Comparison of ENCODE assay signal across 13 cellular contexts in genomic region chr17:50689956-50690886, GRCh38. TPM values are rescaled to one million over a fixed set of nuclear protein-coding genes. Genes with fewer than 3 reads are reported as not detected.
DNase-seq lines count a peak whose midpoint lies in the region; ATAC-seq and TF ChIP-seq lines count a peak whose summit lies in the region.
"Had no signal": no experiment of that assay in that cellular context is flagged by ENCODE, and none has a peak within 500 bp of the region (broad histone marks: within the 10 kb centered on the region; RNA-seq: fewer than 3 reads in every experiment).

No MANE protein-coding gene starts in this region.

- H3K23ac ChIP-seq in H9 (ENCODE audit: insufficient read length, low read depth, low read length) = no peak overlapping the region

- no peak overlapping the region for H2BK12ac ChIP-seq in H9 (ENCODE audit: insufficient read length, low read depth, low read length)

- no peak overlapping the region for H3K18ac ChIP-seq in H9 (ENCODE audit: insufficient read length, low read depth, low read length)

- no peak overlapping the region for H3K56ac ChIP-seq in H9 (ENCODE audit: insufficient read length, low read depth, low read length)

- no peak overlapping the region for H4K8ac ChIP-seq in H9 (replicated peaks; ENCODE audit: insufficient read length, low read depth, low read length)

- no peak overlapping the region for H3T11ph ChIP-seq in H9 (ENCODE audit: low read length)

- H3K4me2 ChIP-seq in H9 (ENCODE audit: insufficient read depth, insufficient read length, low read length) = no peak overlapping the region

- H3K4me1 ChIP-seq in H9 (ENCODE audit: insufficient read depth, low read length) (no peaks in the 10 kb centered on the region), RWPE2 (ENCODE audit: insufficient read depth, poor library complexity, severe bottlenecking) (peaks cover 28% of the 10 kb centered on the region)

- H2BK5ac ChIP-seq in H9 (ENCODE audit: insufficient read length, low read length) = no peak overlapping the region

- H2BK20ac ChIP-seq in H9 (ENCODE audit: low read depth, low read length, poor library complexity, severe bottlenecking) = no peak overlapping the region

- H3K9ac ChIP-seq in H9 (ENCODE audit: extremely low read depth, insufficient read length, low read length) = no peak overlapping the region

- no peak overlapping the region for H2BK15ac ChIP-seq in H9 (ENCODE audit: low read depth, low read length)

- H3K27ac ChIP-seq in H9 (ENCODE audit: insufficient read length, low read depth, low read length) (no peak overlapping the region), RWPE2 (ENCODE audit: poor library complexity, severe bottlenecking) (peak overlapping the region; percentile 7)
- H3K27ac ChIP-seq: epithelial cell of prostate had no signal

- no peaks in the 10 kb centered on the region for H3K23me2 ChIP-seq in H9 (ENCODE audit: insufficient read length, low read depth, low read length, poor library complexity, severe bottlenecking)

- H4K91ac ChIP-seq in H9 (ENCODE audit: insufficient read length, low read depth, low read length) = no peak overlapping the region

- H3K79me1 ChIP-seq in H9 (ENCODE audit: insufficient read depth, low read depth, low read length, poor library complexity, severe bottlenecking) = no peaks in the 10 kb centered on the region

- no peak overlapping the region for H2AFZ ChIP-seq in H9 (ENCODE audit: low read length)

- H4K20me1 ChIP-seq in H9 (ENCODE audit: control insufficient read depth, insufficient read depth, insufficient read length) = no peaks in the 10 kb centered on the region

- no peaks in the 10 kb centered on the region for H3K79me2 ChIP-seq in H9 (ENCODE audit: insufficient read depth, low read length)

- no peak overlapping the region for H2AK5ac ChIP-seq in H9 (ENCODE audit: insufficient read length, low read length)

- H3K36me3 Mint-ChIP-seq in H9 (ENCODE audit: insufficient read depth in 1 of 3, low read depth in 3 of 3) = peaks cover 4 to 26% (median 21%) of the 10 kb centered on the region in 3 experiments; a peak in 5 of 7 replicates
- H3K36me3 Mint-ChIP-seq in glutamatergic neuron (ENCODE audit: unreplicated experiment) = no peaks in the 10 kb centered on the region

- no peak overlapping the region for H3K4me3 ChIP-seq in RWPE2 (ENCODE audit: severe bottlenecking)

- H3K36me3 ChIP-seq in RWPE2 (ENCODE audit: low read depth) = peaks cover 31% of the 10 kb centered on the region

- ATAC-seq in RWPE2 (ENCODE audit: low read depth) = no peak
- ATAC-seq in GM18505 (IDR thresholded peaks at IDR 0.05; ENCODE audit: unreplicated experiment) = no peak
- ATAC-seq in HG02870 (IDR thresholded peaks at IDR 0.05; ENCODE audit: unreplicated experiment) = no peak
- ATAC-seq: left cardiac atrium had no signal

- no peak overlapping the region for H3K4ac ChIP-seq in H9 (ENCODE audit: low read depth, low read length)

- H3K9me3 Mint-ChIP-seq in H9 (no peaks in the 10 kb centered on the region; a peak in 1 of 5 replicates), glutamatergic neuron (ENCODE audit: unreplicated experiment) (peaks cover 4% of the 10 kb centered on the region)

- peak overlapping the region; percentile 21 to 70 (median 53); a peak in 3 of 7 replicates for H3K27ac Mint-ChIP-seq in H9
- H3K27ac Mint-ChIP-seq in glutamatergic neuron (ENCODE audit: unreplicated experiment) = peak overlapping the region; percentile 77

- no peak overlapping the region for H4K5ac ChIP-seq in H9 (ENCODE audit: insufficient read length, low read depth, low read length)

- intact Hi-C loops in posterior cingulate gyrus (cut with DNase I) = no loop called here

- no peak overlapping the region for H2BK120ac ChIP-seq in H9 (ENCODE audit: low read depth, low read length, poor library complexity, severe bottlenecking)

- no peaks in the 10 kb centered on the region for H3K9me3 ChIP-seq in H9 (ENCODE audit: control insufficient read depth, low read depth, low read length)
- no peaks in the 10 kb centered on the region for H3K9me3 ChIP-seq in RWPE2 (ENCODE audit: severe bottlenecking)

- H3K4me1 Mint-ChIP-seq in H9 (peaks cover 27 to 42% of the 10 kb centered on the region in 2 experiments), glutamatergic neuron (ENCODE audit: low read depth, unreplicated experiment) (peaks cover 42% of the 10 kb centered on the region)

- peak overlapping the region in 1 of 2 experiments; percentile 57; a peak in 2 of 5 replicates for H3K4me3 Mint-ChIP-seq in H9
- H3K4me3 Mint-ChIP-seq in glutamatergic neuron (ENCODE audit: unreplicated experiment) = peak overlapping the region; percentile 69

- DNase-seq in H9 = peak; percentile 62
- DNase-seq in RWPE2 (ENCODE audit: low spot score) = no peak
- DNase-seq in glutamatergic neuron = peak; percentile 70
- peak in 9 of 10 donors; percentile 31 to 92 (median 49) for DNase-seq in posterior cingulate gyrus
- DNase-seq in NCI-H1417 treated with DMSO at 0.1 percent for 48 hours (lab: John Stamatoyannopoulos, UW) = no peak
- DNase-seq in stimulated activated CD4-positive, alpha-beta T cell treated with anti-CD3 and anti-CD28 coated beads, Interleukin-1b, Interleukin-23, amount 100 ng/mL, for 48 hours = no peak
- DNase-seq: activated effector memory CD4-positive, alpha-beta T cell treated with anti-CD3 and anti-CD28 coated beads, Interleukin-2, amount 50 U/mL, for 16 hours; KG1; left cardiac atrium; stimulated activated CD4-positive, alpha-beta T cell treated with anti-CD3 and anti-CD28 coated beads, Interleukin-15, amount 100 ng/mL, for 24 hours had no signal

- H3K14ac ChIP-seq in H9 (ENCODE audit: insufficient read depth, low read length) = no peak overlapping the region; the same call in 1 of the 2 replicates

- no peak for TF ChIP-seq POLR2A in GM18505 (IDR thresholded peaks at IDR 0.05; ENCODE audit: borderline replicate concordance, extremely low read depth, insufficient read depth, insufficient read length)

- TF ChIP-seq CTCF in H9 (conservative IDR thresholded peaks at IDR 0.05) (no peak), RWPE2 (IDR thresholded peaks at IDR 0.05; ENCODE audit: poor library complexity, severe bottlenecking) (no peak), glutamatergic neuron (IDR thresholded peaks at IDR 0.05; ENCODE audit: partially characterized antibody, unreplicated experiment) (no peak)

- H3K27me3 Mint-ChIP-seq in H9 (ENCODE audit: low read depth) = no peaks in the 10 kb centered on the region
- peaks cover 3% of the 10 kb centered on the region for H3K27me3 Mint-ChIP-seq in glutamatergic neuron (ENCODE audit: unreplicated experiment)

- H3K27me3 ChIP-seq in H9 (ENCODE audit: insufficient read depth, low read length) = no peaks in the 10 kb centered on the region
- H3K27me3 ChIP-seq in RWPE2 (ENCODE audit: insufficient read depth, poor library complexity, severe bottlenecking) = no peaks in the 10 kb centered on the region

- no CpG with 5 or more reads among the region's 19 CpGs for WGBS in H9 (ENCODE audit: extremely low coverage, insufficient read length, low lambda C conversion rate)

RNA-seq across cellular contexts. Expression of gene ANKRD40, which starts 17.5 kb away (rescaled TPM):
- total RNA-seq in H9 (2021) (54.3 and 56.1 TPM in 2 replicates), glutamatergic neuron (ENCODE audit: unreplicated experiment) (40.8 TPM)

RNA-seq across cellular contexts. Expression of gene LUC7L3, which starts 29.2 kb away (rescaled TPM):
- total RNA-seq in H9 (2021) (143 and 154 TPM in 2 replicates), glutamatergic neuron (ENCODE audit: unreplicated experiment) (222 TPM)

RNA-seq across cellular contexts. Expression of gene ABCC3, which starts 55.5 kb away (rescaled TPM):
- total RNA-seq in H9 (2021) (0.31 and 0.59 TPM in 2 replicates), glutamatergic neuron (ENCODE audit: unreplicated experiment) (not detected)

Comparison
In these comparisons a context has a peak if more than half of its experiments do, and no peak if none do; other contexts are left out.
1. DNase-seq: peak in H9 (single experiment), glutamatergic neuron (single experiment) and posterior cingulate gyrus (9 of 10); none in RWPE2 (single experiment), NCI-H1417 treated with DMSO at 0.1 percent for 48 hours (single experiment) and stimulated activated CD4-positive, alpha-beta T cell treated with anti-CD3 and anti-CD28 coated beads, Interleukin-1b, Interleukin-23, amount 100 ng/mL, for 48 hours (single experiment).